ENCODE assay signal across 11 cellular contexts in the genomic region with DNA sequence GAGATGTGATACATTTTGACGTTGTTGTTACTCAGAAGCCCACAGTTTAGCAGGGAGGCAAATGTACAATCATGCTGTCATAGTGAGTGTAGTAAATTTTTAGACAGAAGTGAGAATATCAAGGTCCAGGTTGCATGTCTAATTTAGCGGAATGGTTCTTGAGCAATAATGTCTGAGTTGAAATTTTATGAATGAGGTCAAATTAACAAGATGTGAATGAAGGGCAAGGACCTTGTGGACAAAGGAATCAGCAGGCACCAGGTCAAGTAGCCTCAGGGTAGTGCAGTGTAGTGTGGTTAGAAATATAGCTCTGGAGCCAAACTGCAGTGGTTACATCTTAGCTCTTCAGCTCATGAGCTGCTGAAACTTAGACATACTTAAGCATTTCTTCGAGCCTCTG. TPM values are rescaled to one million over a fixed set of nuclear protein-coding genes. Genes with fewer than 3 reads are reported as not detected.
DNase-seq lines count a peak whose midpoint lies in the region; ATAC-seq and TF ChIP-seq lines count a peak whose summit lies in the region.
"Had no signal": no experiment of that assay in that cellular context is flagged by ENCODE, and none has a peak within 500 bp of the region (broad histone marks: within the 10 kb centered on the region; RNA-seq: fewer than 3 reads in every experiment).

No MANE protein-coding gene starts in this region.

- no peak overlapping the region for H4K91ac ChIP-seq in trophoblast cell (ENCODE audit: low read depth, low read length)

- POLR2A ChIA-PET in SK-N-SH (lab: Yijun Ruan, JAX), result no interaction called here

- ATAC-seq in SK-N-SH treated with all-trans-retinoic acid at 6 μM for 48 hours, result no peak
- no peak for ATAC-seq in GM19397 (IDR thresholded peaks at IDR 0.05; ENCODE audit: unreplicated experiment)

- CTCF ChIA-PET in SK-N-SH (lab: Yijun Ruan, JAX), result no interaction called here

- peak overlapping the region; percentile 46 for H2BK5ac ChIP-seq in trophoblast cell (ENCODE audit: low read depth, low read length, poor library complexity)

- H3K36me3 ChIP-seq in SK-N-SH (replicated peaks in 1 of 2; ENCODE audit: control insufficient read depth in 1 of 2, insufficient read depth in 2 of 2, low read length in 1 of 2) (no peaks in the 10 kb centered on the region), OCI-LY3 (replicated peaks; ENCODE audit: low read depth, low read length) (no peaks in the 10 kb centered on the region), trophoblast cell (ENCODE audit: control insufficient read depth in 1 of 2, insufficient read depth in 2 of 2, low read length in 2 of 2) (no peaks in the 10 kb centered on the region)

- 24% methylated on average over 3 of the region's 3 CpGs for WGBS in SK-N-SH (ENCODE audit: low lambda C conversion rate)
- no CpG with 5 or more reads among the region's 3 CpGs for WGBS in trophoblast cell (ENCODE audit: extremely low coverage, insufficient coverage, insufficient read length)

- H3K4me3 ChIP-seq in SK-N-SH (ENCODE audit: low read depth in 2 of 2, low read length in 1 of 2), result no peak overlapping the region
- peak overlapping the region; percentile 67 for H3K4me3 ChIP-seq in OCI-LY3 (ENCODE audit: low read length)
- H3K4me3 ChIP-seq in trophoblast cell (ENCODE audit: low read depth, low read length), result no peak overlapping the region

- H3K4me2 ChIP-seq in SK-N-SH (no peak overlapping the region), OCI-LY3 (ENCODE audit: low read length) (peak overlapping the region; percentile 92), trophoblast cell (ENCODE audit: low read length) (no peak overlapping the region)

- H3K9me3 Mint-ChIP-seq in dendritic cell treated with granulocyte-macrophage colony-stimulating factor and Interleukin-4, amounts not matched to agents 40 ng/mL and 50 ng/mL, for 4 days, result no peaks in the 10 kb centered on the region

- H3K4me1 ChIP-seq in SK-N-SH (ENCODE audit: control insufficient read depth in 1 of 2, insufficient read depth in 2 of 2, low read depth in 1 of 2, low read length in 1 of 2) (peaks cover 0 to 28% of the 10 kb centered on the region in 2 experiments; a peak in 3 of 4 replicates), OCI-LY3 (ENCODE audit: low read length) (peaks cover 71% of the 10 kb centered on the region), trophoblast cell (ENCODE audit: control insufficient read depth in 1 of 2, insufficient read depth in 2 of 2, low read length in 2 of 2) (peaks cover 6 to 14% of the 10 kb centered on the region in 2 experiments)

- intact Hi-C loops in dendritic cell treated with granulocyte-macrophage colony-stimulating factor and Interleukin-4, amounts not matched to agents 40 ng/mL and 50 ng/mL, for 4 days (cut with micrococcal nuclease), result no loop called here

- peak overlapping the region; percentile 58; the same call in 1 of the 2 replicates for H2AFZ ChIP-seq in SK-N-SH (ENCODE audit: low read depth)
- H2AFZ ChIP-seq in OCI-LY3 (ENCODE audit: low read depth, low read length), result no peak overlapping the region
- no peak overlapping the region for H2AFZ ChIP-seq in trophoblast cell (ENCODE audit: insufficient read depth, low read length, poor library complexity)

- H3K9me3 ChIP-seq in SK-N-SH (no peaks in the 10 kb centered on the region), OCI-LY3 (ENCODE audit: insufficient read depth, low read length) (no peaks in the 10 kb centered on the region), trophoblast cell (ENCODE audit: insufficient read depth, low read depth, low read length) (no peaks in the 10 kb centered on the region)

- H3K27ac Mint-ChIP-seq in dendritic cell treated with granulocyte-macrophage colony-stimulating factor and Interleukin-4, amounts not matched to agents 40 ng/mL and 50 ng/mL, for 4 days, result peak overlapping the region; percentile 79

- H3K4ac ChIP-seq in trophoblast cell (ENCODE audit: low read depth, low read length), result no peak overlapping the region

- H3K14ac ChIP-seq in trophoblast cell (ENCODE audit: low read length), result peak overlapping the region; percentile 63

- no peak for TF ChIP-seq EP300 in SK-N-SH (IDR thresholded peaks at IDR 0.05; ENCODE audit: borderline replicate concordance in 1 of 2, low read depth in 1 of 2, low read length in 1 of 2)

- H3K27ac ChIP-seq in SK-N-SH (ENCODE audit: low read depth in 2 of 2, low read length in 1 of 2), result peak overlapping the region; percentile 60 to 93; a peak in 3 of 4 replicates
- H3K27ac ChIP-seq in OCI-LY3 (ENCODE audit: low read length), result peak overlapping the region; percentile 96
- peak overlapping the region; percentile 43 for H3K27ac ChIP-seq in trophoblast cell (ENCODE audit: low read depth, low read length)

- TF ChIP-seq RAD21 in SK-N-SH (IDR thresholded peaks at IDR 0.05; ENCODE audit: low read length), result no peak

- H4K8ac ChIP-seq in trophoblast cell (ENCODE audit: low read depth, low read length), result peak overlapping the region; percentile 47

- DNase-seq in SK-N-SH (no peak), trophoblast cell (no peak), iPS-NIHi11 (ENCODE audit: low spot score) (no peak), SIG-M5 (lab: John Stamatoyannopoulos, UW) (no peak)
- DNase-seq: KBM-7; NCI-H82; stimulated activated CD4-positive, alpha-beta T cell treated with anti-CD3 and anti-CD28 coated beads, Interleukin-2, amount 100 ng/mL, for 48 hours had no signal

- H4K20me1 ChIP-seq in SK-N-SH (ENCODE audit: insufficient read depth), result no peaks in the 10 kb centered on the region
- H4K20me1 ChIP-seq in OCI-LY3 (ENCODE audit: insufficient read depth, low read length), result no peaks in the 10 kb centered on the region

- peak overlapping the region; percentile 50 for H2BK120ac ChIP-seq in trophoblast cell (ENCODE audit: insufficient read depth, low read length, poor library complexity)

- H3K9me2 ChIP-seq in SK-N-SH, result no peaks in the 10 kb centered on the region

- peaks cover 39% of the 10 kb centered on the region for H3K4me1 Mint-ChIP-seq in dendritic cell treated with granulocyte-macrophage colony-stimulating factor and Interleukin-4, amounts not matched to agents 40 ng/mL and 50 ng/mL, for 4 days (ENCODE audit: low read depth)

- peaks cover 31% of the 10 kb centered on the region for H3F3A ChIP-seq in SK-N-SH (replicated peaks; ENCODE audit: insufficient read depth)

- no peak for TF ChIP-seq CTCF in SK-N-SH (IDR thresholded peaks at IDR 0.05)
- TF ChIP-seq CTCF in OCI-LY3 (IDR thresholded peaks at IDR 0.05; ENCODE audit: low read depth, low read length), result no peak

- H2BK12ac ChIP-seq in trophoblast cell (ENCODE audit: low read length), result peak overlapping the region; percentile 74

- no peak overlapping the region for H2AK5ac ChIP-seq in trophoblast cell (ENCODE audit: low read length)

- H3K79me2 ChIP-seq in SK-N-SH (ENCODE audit: insufficient read depth) (no peaks in the 10 kb centered on the region), OCI-LY3 (ENCODE audit: low read length) (no peaks in the 10 kb centered on the region), trophoblast cell (ENCODE audit: control insufficient read depth, insufficient read depth, low read length, poor library complexity) (no peaks in the 10 kb centered on the region)

- H3K36me3 Mint-ChIP-seq in dendritic cell treated with granulocyte-macrophage colony-stimulating factor and Interleukin-4, amounts not matched to agents 40 ng/mL and 50 ng/mL, for 4 days (ENCODE audit: low read depth), result no peaks in the 10 kb centered on the region

- peaks cover 8% of the 10 kb centered on the region for H3K79me1 ChIP-seq in trophoblast cell (ENCODE audit: low read length)

- H3K27me3 ChIP-seq in SK-N-SH (ENCODE audit: insufficient read depth) (no peaks in the 10 kb centered on the region), OCI-LY3 (ENCODE audit: low read depth, low read length) (no peaks in the 10 kb centered on the region), trophoblast cell (ENCODE audit: insufficient read depth, low read length) (no peaks in the 10 kb centered on the region)

- H3K23ac ChIP-seq in trophoblast cell (ENCODE audit: low read length), result no peak overlapping the region

- H3K9ac ChIP-seq in SK-N-SH (peak overlapping the region; percentile 33), OCI-LY3 (ENCODE audit: low read length) (peak overlapping the region; percentile 86), trophoblast cell (ENCODE audit: low read length) (no peak overlapping the region)

- H4K12ac ChIP-seq in trophoblast cell (ENCODE audit: low read depth, low read length), result no peak overlapping the region

- H3K4me3 Mint-ChIP-seq in dendritic cell treated with granulocyte-macrophage colony-stimulating factor and Interleukin-4, amounts not matched to agents 40 ng/mL and 50 ng/mL, for 4 days, result no peak overlapping the region

- peaks cover 4% of the 10 kb centered on the region for H3K27me3 Mint-ChIP-seq in dendritic cell treated with granulocyte-macrophage colony-stimulating factor and Interleukin-4, amounts not matched to agents 40 ng/mL and 50 ng/mL, for 4 days

- H3K18ac ChIP-seq in trophoblast cell (ENCODE audit: low read length), result no peak overlapping the region

TF ChIP-seq in SK-N-SH, 30 proteins besides CTCF, POLR2A, EP300 and RAD21 (continues in another document):
- TF ChIP-seq FOXJ3 (CRISPR knock-in tag; IDR thresholded peaks at IDR 0.05) (no peak), RFX5 (IDR thresholded peaks at IDR 0.05; ENCODE audit: low read length) (no peak), RXRA (IDR thresholded peaks at IDR 0.05; ENCODE audit: borderline replicate concordance, low read depth) (no peak), TCF12 (IDR thresholded peaks at IDR 0.05) (no peak), MXI1 (IDR thresholded peaks at IDR 0.05; ENCODE audit: low read depth, low read length) (no peak), TAF1 (IDR thresholded peaks at IDR 0.05; ENCODE audit: borderline replicate concordance, low read depth, low read length) (no peak), ELF1 (IDR thresholded peaks at IDR 0.05) (no peak)

TF ChIP-seq in SK-N-SH treated with all-trans-retinoic acid at 6 μM for 48 hours, 23 proteins besides CTCF, POLR2A, EP300 and RAD21:
- TF ChIP-seq ZFP3 (CRISPR knock-in tag; IDR thresholded peaks at IDR 0.05), result no peak

RNA-seq across cellular contexts. Expression of gene TNFSF8, which starts 36.2 kb away (rescaled TPM):
- not detected in 2 replicates for polyA plus RNA-seq in SK-N-SH (2012; rRNA removed)
- polyA plus RNA-seq in SK-N-SH (2012; cell fraction: cytosol; rRNA removed), result not detected in 2 replicates
- not detected in 2 replicates for polyA plus RNA-seq in SK-N-SH (2012; cell fraction: nucleus; rRNA removed)
- 1.1 and 1.8 TPM in 2 replicates for polyA plus RNA-seq in trophoblast cell (2013)

Comparison
In these comparisons a context has a peak if more than half of its experiments do, and no peak if none do; other contexts are left out.
1. H3K27ac ChIP-seq: peak in every context shown above with its lines; median percentile 96 in OCI-LY3; 76 in SK-N-SH; 43 in trophoblast cell.